19 cellular contexts compared by ENCODE assay signal in the genomic region with DNA sequence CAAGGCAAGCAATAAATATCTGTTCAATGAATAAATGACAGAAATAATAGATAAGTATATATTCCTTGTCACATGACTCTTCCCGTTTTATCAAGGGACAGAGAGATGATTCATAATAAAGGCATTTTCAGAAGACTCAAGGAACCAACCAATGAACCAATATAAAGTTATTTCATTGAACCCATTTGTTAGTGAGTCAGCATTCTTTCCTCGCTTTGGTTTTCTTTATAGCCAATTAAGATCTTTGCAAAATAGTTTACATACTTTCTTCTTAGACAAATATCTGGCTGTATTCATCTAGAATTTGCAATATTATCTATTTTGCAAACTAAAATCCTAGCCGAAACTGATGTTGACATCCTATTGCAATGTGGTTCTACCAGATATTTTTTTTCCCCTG.
DNase-seq lines count a peak whose midpoint lies in the region; ATAC-seq and TF ChIP-seq lines count a peak whose summit lies in the region.
"Had no signal": no experiment of that assay in that cellular context is flagged by ENCODE, and none has a peak within 500 bp of the region (broad histone marks: within the 10 kb centered on the region; RNA-seq: fewer than 3 reads in every experiment).

No MANE protein-coding gene starts in this region.

- DNase-seq in GM23248 (peak; percentile 74), adipocyte (ENCODE audit: low read depth) (peak; percentile 76), foreskin fibroblast (peak; percentile 69 to 80), LoVo (ENCODE audit: low spot score) (no peak), NCI-H226 (no peak)
- DNase-seq: aorta; CD8-positive, alpha-beta memory T cell; cortex of kidney; GOT3; hypothalamus; MM.1S; NCI-H1930; stimulated activated CD4-positive, alpha-beta T cell treated with anti-CD3 and anti-CD28 coated beads, Interleukin-4, amount 100 ng/mL, for 24 hours; stimulated activated CD8-positive, alpha-beta memory T cell treated with anti-CD3 and anti-CD28 coated beads, Interleukin-4, amount 100 ng/mL, for 48 hours had no signal

- H3K9me2 ChIP-seq in GM23248 (ENCODE audit: insufficient read depth), result no peaks in the 10 kb centered on the region

- 3 to 4% methylated on average over 3 of the region's 3 CpGs for WGBS in GM23248 (ENCODE audit: low coverage in 1 of 2, low lambda C conversion rate in 2 of 2, missing lambda C conversion rate in 2 of 2), 2 experiments

- ATAC-seq in esophagus mucosa (no peak), GM18867 (IDR thresholded peaks at IDR 0.05; ENCODE audit: unreplicated experiment) (no peak)
- ATAC-seq: activated CD4-positive, CD25-positive, alpha-beta regulatory T cell treated with anti-CD3 and anti-CD28 coated beads, Interleukin-2, amount 50 U/mL, for 24 hours; left lobe of liver had no signal

- H4K20me1 ChIP-seq in GM23248 (ENCODE audit: insufficient read depth), result no peaks in the 10 kb centered on the region

- peaks cover 15% of the 10 kb centered on the region; the same call in 1 of the 2 replicates for H3F3A ChIP-seq in GM23248 (ENCODE audit: insufficient read depth)

- in situ Hi-C loops in GM23248 (cut with MboI), result no loop called here

- H3K27ac ChIP-seq in GM23248, result peak overlapping the region; percentile 36
- H3K27ac ChIP-seq: epithelial cell of prostate had no signal

- peaks cover 20% of the 10 kb centered on the region for H3K4me1 ChIP-seq in GM23248 (ENCODE audit: insufficient read depth)
- peaks cover 5% of the 10 kb centered on the region for H3K4me1 ChIP-seq in adipocyte (ENCODE audit: control insufficient read depth, insufficient read depth, low read length)

- TF ChIP-seq CTCF in foreskin fibroblast (IDR thresholded peaks at IDR 0.05; ENCODE audit: low read depth, low read length), result no peak

- H3K9ac ChIP-seq in GM23248 (no peak overlapping the region), adipocyte (ENCODE audit: low read length) (no peak overlapping the region)

- H3K4me3 ChIP-seq in GM23248, result no peak overlapping the region
- H3K4me3 ChIP-seq in adipocyte (ENCODE audit: low read length), result no peak overlapping the region
- no peak overlapping the region for H3K4me3 ChIP-seq in foreskin fibroblast (ENCODE audit: low read depth in 1 of 2, low read length in 2 of 2)

- H3K27me3 ChIP-seq in GM23248 (replicated peaks; ENCODE audit: insufficient read depth) (no peaks in the 10 kb centered on the region), adipocyte (replicated peaks; ENCODE audit: control insufficient read depth, insufficient read depth, low read length) (no peaks in the 10 kb centered on the region)

- no peaks in the 10 kb centered on the region for H3K79me2 ChIP-seq in GM23248 (ENCODE audit: insufficient read depth)

- peak overlapping the region; percentile 28 for H3K4me2 ChIP-seq in GM23248 (ENCODE audit: unreplicated experiment)

- H3K9me3 ChIP-seq in GM23248 (ENCODE audit: low read depth) (no peaks in the 10 kb centered on the region), adipocyte (ENCODE audit: control insufficient read depth, low read length) (no peaks in the 10 kb centered on the region)

- H3K36me3 ChIP-seq in GM23248 (ENCODE audit: low read depth) (no peaks in the 10 kb centered on the region), adipocyte (ENCODE audit: control insufficient read depth, insufficient read depth, low read length, severe bottlenecking) (no peaks in the 10 kb centered on the region)

- H2AFZ ChIP-seq in GM23248, result no peak overlapping the region

Comparison
In these comparisons a context has a peak if more than half of its experiments do, and no peak if none do; other contexts are left out.
1. DNase-seq: peak in GM23248 (single experiment), adipocyte (single experiment) and foreskin fibroblast (2 of 2); none in LoVo (single experiment) and NCI-H226 (single experiment).